ENCODE assay signal across 1 cellular context in genomic region chr2:13650586-13651180, GRCh38.
TF ChIP-seq lines count a peak whose summit lies in the region.

No MANE protein-coding gene starts in this region.

TF ChIP-seq in H1, 55 proteins besides CTCF, POLR2A, EP300 and RAD21:
- 0 out of 2 replicates have a peak, but pooled peaks have one; percentile 7 for TF ChIP-seq USF2 (IDR thresholded peaks at IDR 0.05; ENCODE audit: low read length)
- peak; percentile 67 for TF ChIP-seq MAX (IDR thresholded peaks at IDR 0.05)
- TF ChIP-seq, protein P1, sequence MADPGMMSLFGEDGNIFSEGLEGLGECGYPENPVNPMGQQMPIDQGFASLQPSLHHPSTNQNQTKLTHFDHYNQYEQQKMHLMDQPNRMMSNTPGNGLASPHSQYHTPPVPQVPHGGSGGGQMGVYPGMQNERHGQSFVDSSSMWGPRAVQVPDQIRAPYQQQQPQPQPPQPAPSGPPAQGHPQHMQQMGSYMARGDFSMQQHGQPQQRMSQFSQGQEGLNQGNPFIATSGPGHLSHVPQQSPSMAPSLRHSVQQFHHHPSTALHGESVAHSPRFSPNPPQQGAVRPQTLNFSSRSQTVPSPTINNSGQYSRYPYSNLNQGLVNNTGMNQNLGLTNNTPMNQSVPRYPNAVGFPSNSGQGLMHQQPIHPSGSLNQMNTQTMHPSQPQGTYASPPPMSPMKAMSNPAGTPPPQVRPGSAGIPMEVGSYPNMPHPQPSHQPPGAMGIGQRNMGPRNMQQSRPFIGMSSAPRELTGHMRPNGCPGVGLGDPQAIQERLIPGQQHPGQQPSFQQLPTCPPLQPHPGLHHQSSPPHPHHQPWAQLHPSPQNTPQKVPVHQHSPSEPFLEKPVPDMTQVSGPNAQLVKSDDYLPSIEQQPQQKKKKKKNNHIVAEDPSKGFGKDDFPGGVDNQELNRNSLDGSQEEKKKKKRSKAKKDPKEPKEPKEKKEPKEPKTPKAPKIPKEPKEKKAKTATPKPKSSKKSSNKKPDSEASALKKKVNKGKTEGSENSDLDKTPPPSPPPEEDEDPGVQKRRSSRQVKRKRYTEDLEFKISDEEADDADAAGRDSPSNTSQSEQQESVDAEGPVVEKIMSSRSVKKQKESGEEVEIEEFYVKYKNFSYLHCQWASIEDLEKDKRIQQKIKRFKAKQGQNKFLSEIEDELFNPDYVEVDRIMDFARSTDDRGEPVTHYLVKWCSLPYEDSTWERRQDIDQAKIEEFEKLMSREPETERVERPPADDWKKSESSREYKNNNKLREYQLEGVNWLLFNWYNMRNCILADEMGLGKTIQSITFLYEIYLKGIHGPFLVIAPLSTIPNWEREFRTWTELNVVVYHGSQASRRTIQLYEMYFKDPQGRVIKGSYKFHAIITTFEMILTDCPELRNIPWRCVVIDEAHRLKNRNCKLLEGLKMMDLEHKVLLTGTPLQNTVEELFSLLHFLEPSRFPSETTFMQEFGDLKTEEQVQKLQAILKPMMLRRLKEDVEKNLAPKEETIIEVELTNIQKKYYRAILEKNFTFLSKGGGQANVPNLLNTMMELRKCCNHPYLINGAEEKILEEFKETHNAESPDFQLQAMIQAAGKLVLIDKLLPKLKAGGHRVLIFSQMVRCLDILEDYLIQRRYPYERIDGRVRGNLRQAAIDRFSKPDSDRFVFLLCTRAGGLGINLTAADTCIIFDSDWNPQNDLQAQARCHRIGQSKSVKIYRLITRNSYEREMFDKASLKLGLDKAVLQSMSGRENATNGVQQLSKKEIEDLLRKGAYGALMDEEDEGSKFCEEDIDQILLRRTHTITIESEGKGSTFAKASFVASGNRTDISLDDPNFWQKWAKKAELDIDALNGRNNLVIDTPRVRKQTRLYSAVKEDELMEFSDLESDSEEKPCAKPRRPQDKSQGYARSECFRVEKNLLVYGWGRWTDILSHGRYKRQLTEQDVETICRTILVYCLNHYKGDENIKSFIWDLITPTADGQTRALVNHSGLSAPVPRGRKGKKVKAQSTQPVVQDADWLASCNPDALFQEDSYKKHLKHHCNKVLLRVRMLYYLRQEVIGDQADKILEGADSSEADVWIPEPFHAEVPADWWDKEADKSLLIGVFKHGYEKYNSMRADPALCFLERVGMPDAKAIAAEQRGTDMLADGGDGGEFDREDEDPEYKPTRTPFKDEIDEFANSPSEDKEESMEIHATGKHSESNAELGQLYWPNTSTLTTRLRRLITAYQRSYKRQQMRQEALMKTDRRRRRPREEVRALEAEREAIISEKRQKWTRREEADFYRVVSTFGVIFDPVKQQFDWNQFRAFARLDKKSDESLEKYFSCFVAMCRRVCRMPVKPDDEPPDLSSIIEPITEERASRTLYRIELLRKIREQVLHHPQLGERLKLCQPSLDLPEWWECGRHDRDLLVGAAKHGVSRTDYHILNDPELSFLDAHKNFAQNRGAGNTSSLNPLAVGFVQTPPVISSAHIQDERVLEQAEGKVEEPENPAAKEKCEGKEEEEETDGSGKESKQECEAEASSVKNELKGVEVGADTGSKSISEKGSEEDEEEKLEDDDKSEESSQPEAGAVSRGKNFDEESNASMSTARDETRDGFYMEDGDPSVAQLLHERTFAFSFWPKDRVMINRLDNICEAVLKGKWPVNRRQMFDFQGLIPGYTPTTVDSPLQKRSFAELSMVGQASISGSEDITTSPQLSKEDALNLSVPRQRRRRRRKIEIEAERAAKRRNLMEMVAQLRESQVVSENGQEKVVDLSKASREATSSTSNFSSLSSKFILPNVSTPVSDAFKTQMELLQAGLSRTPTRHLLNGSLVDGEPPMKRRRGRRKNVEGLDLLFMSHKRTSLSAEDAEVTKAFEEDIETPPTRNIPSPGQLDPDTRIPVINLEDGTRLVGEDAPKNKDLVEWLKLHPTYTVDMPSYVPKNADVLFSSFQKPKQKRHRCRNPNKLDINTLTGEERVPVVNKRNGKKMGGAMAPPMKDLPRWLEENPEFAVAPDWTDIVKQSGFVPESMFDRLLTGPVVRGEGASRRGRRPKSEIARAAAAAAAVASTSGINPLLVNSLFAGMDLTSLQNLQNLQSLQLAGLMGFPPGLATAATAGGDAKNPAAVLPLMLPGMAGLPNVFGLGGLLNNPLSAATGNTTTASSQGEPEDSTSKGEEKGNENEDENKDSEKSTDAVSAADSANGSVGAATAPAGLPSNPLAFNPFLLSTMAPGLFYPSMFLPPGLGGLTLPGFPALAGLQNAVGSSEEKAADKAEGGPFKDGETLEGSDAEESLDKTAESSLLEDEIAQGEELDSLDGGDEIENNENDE (IDR thresholded peaks at IDR 0.05; ENCODE audit: insufficient replicate concordance, low read length) = no peak
- TF ChIP-seq, protein P2, sequence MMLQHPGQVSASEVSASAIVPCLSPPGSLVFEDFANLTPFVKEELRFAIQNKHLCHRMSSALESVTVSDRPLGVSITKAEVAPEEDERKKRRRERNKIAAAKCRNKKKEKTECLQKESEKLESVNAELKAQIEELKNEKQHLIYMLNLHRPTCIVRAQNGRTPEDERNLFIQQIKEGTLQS (IDR thresholded peaks at IDR 0.05; ENCODE audit: insufficient read depth, low read depth, low read length) = peak; percentile 28; the same call in 1 of the 2 replicates
- TF ChIP-seq CEBPB (IDR thresholded peaks at IDR 0.05; ENCODE audit: low read depth, low read length) = no peak
TF ChIP-seq in H1: peak in this region for 3.
